In the genomic region with DNA sequence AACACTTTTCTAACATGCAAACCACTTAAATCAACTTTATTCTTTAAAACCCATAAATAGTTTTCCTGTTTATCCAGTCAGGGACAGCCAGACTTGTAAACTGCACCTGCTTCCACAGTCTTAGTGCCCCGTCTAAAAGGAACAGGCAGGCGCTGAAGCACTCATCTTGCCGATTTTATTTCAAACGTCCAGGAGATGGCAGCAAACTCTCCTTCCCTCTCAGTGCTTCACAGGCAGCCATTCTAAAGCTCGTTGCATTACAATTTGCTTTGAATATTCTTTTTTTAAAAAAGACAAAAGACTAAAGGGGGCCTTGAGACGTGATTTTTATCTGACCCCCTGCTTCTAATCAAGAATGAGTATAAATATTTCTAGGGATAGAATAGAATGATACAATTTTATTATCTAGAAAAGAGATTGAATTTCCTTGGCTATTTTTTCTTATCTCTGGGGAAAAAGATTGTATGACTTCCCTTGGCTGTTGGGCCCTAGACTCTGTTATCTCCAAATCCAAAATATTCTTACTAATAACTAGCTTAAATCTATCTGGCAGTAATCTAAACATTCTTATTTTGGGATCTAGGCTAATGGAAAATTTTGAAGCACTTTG, we compare ENCODE assay signal across 8 cellular contexts.
A peak's percentile ranks its signal among the peaks of the same experiment; 100 is the strongest.
DNase-seq lines count a peak whose midpoint lies in the region; ATAC-seq and TF ChIP-seq lines count a peak whose summit lies in the region.

No MANE protein-coding gene starts in this region.

- peak; percentile 73 for TF ChIP-seq CTCF in DND-41 (IDR thresholded peaks at IDR 0.05; ENCODE audit: borderline replicate concordance, extremely low read depth, low read length, poor library complexity, severe bottlenecking)
- peak; percentile 69 for TF ChIP-seq CTCF in fibroblast of villous mesenchyme (IDR thresholded peaks at IDR 0.05; ENCODE audit: insufficient read depth, low read depth, low read length)
- TF ChIP-seq CTCF in osteoblast (IDR thresholded peaks at IDR 0.05; ENCODE audit: extremely low read depth, low read depth, low read length) = peak; percentile 76
- TF ChIP-seq CTCF in vagina (IDR thresholded peaks at IDR 0.05) = peak in 2 of 3 experiments; percentile 44 to 53

- H4K20me1 ChIP-seq in DND-41 (ENCODE audit: insufficient read depth, low read length) (no peaks in the 10 kb centered on the region), osteoblast (ENCODE audit: insufficient read depth, low read length) (no peaks in the 10 kb centered on the region)

- H3K9ac ChIP-seq in DND-41 (ENCODE audit: low read depth, low read length) = no peak overlapping the region

- no peak for TF ChIP-seq POLR2A in vagina (IDR thresholded peaks at IDR 0.05)

- no peaks in the 10 kb centered on the region; the same call in 1 of the 2 replicates for H3K4me1 ChIP-seq in DND-41 (ENCODE audit: insufficient read depth, low read length)
- peaks cover 39% of the 10 kb centered on the region for H3K4me1 ChIP-seq in osteoblast (ENCODE audit: insufficient read depth, low read length)
- H3K4me1 ChIP-seq in vagina = peaks cover 36% of the 10 kb centered on the region

- ATAC-seq in DND-41 (ENCODE audit: insufficient read depth, low read depth) (peak; percentile 98), GM21447 (IDR thresholded peaks at IDR 0.05; ENCODE audit: unreplicated experiment) (peak; percentile 78)

- peak; percentile 53 for DNase-seq in DND-41
- DNase-seq in HPDE6-E6E7 (ENCODE audit: extremely low spot score) = peak; percentile 66
- DNase-seq in NOMO-1 treated with dmso at 0.1 percent for 144 hours (lab: John Stamatoyannopoulos, UW; ENCODE audit: unreplicated experiment) = peak; percentile 35
- peak; percentile 6 for DNase-seq in activated T-cell treated with anti-CD3 and anti-CD28 coated beads for 48 hours (ENCODE audit: low read depth)
- peak; percentile 84 for DNase-seq in fibroblast of villous mesenchyme (ENCODE audit: low read depth)
- DNase-seq in osteoblast (ENCODE audit: insufficient read length, low spot score, missing footprints) = no peak
- no peak for DNase-seq in vagina (ENCODE audit: extremely low spot score in 2 of 2)

- H3K27me3 ChIP-seq in DND-41 (ENCODE audit: insufficient read depth, low read length, poor library complexity) (peaks cover 3% of the 10 kb centered on the region), osteoblast (ENCODE audit: insufficient read depth, low read length) (no peaks in the 10 kb centered on the region), vagina (no peaks in the 10 kb centered on the region)

- H3K36me3 ChIP-seq in DND-41 (ENCODE audit: insufficient read depth, low read length) (no peaks in the 10 kb centered on the region), osteoblast (ENCODE audit: insufficient read depth, low read length) (no peaks in the 10 kb centered on the region), vagina (no peaks in the 10 kb centered on the region)

- H3K9me3 ChIP-seq in DND-41 (ENCODE audit: insufficient read depth, low read length, severe bottlenecking) (no peaks in the 10 kb centered on the region), osteoblast (ENCODE audit: low read depth, low read length) (no peaks in the 10 kb centered on the region), vagina (no peaks in the 10 kb centered on the region)

- H3K79me2 ChIP-seq in DND-41 (ENCODE audit: insufficient read depth, low read length) = no peaks in the 10 kb centered on the region
- H3K79me2 ChIP-seq in osteoblast (ENCODE audit: insufficient read depth, low read length) = no peaks in the 10 kb centered on the region

- no peak overlapping the region for H3K4me2 ChIP-seq in DND-41 (ENCODE audit: insufficient read depth, low read length)
- peak overlapping the region; percentile 77 for H3K4me2 ChIP-seq in osteoblast (ENCODE audit: insufficient read depth, low read length)

- intact Hi-C loops in vagina (cut with DNase I) = loop anchor here (10.0 kb wide), 1 partner anchor 173 kb away; a partner anchor contains a TSS

- H3K4me3 ChIP-seq in DND-41 (ENCODE audit: low read depth in 1 of 2, low read length in 2 of 2) (no peak overlapping the region), fibroblast of villous mesenchyme (ENCODE audit: low read depth, low read length) (no peak overlapping the region), osteoblast (ENCODE audit: insufficient read depth, low read length) (no peak overlapping the region), vagina (no peak overlapping the region)

- H2AFZ ChIP-seq in DND-41 (ENCODE audit: low read depth, low read length) (0 out of 2 replicates have a peak overlapping the region, but pooled peaks have one; percentile 23), osteoblast (ENCODE audit: low read length) (no peak overlapping the region)

- no peak overlapping the region for H3K27ac ChIP-seq in DND-41 (ENCODE audit: low read length)
- peak overlapping the region; percentile 88 for H3K27ac ChIP-seq in osteoblast (ENCODE audit: low read depth, low read length)
- H3K27ac ChIP-seq in vagina = peak overlapping the region; percentile 78

Comparison
In these comparisons a context has a peak if more than half of its experiments do, and no peak if none do; other contexts are left out.
1. DNase-seq: peak in DND-41 (single experiment), HPDE6-E6E7 (single experiment), NOMO-1 treated with dmso at 0.1 percent for 144 hours (single experiment), activated T-cell treated with anti-CD3 and anti-CD28 coated beads for 48 hours (single experiment) and fibroblast of villous mesenchyme (single experiment); none in osteoblast (single experiment) and vagina (0 of 2).
2. Peak in every context shown above with its lines, with median percentiles within 50 percentile points of each other: CTCF ChIP-seq.